In genomic region chr16:67417333-67418061, GRCh38 we compare ENCODE assay signal across 24 cellular contexts. TPM values are rescaled to one million over a fixed set of nuclear protein-coding genes. Genes with fewer than 3 reads are reported as not detected.
DNase-seq lines count a peak whose midpoint lies in the region; ATAC-seq and TF ChIP-seq lines count a peak whose summit lies in the region.
"Had no signal": no experiment of that assay in that cellular context is flagged by ENCODE, and none has a peak within 500 bp of the region (broad histone marks: within the 10 kb centered on the region; RNA-seq: fewer than 3 reads in every experiment).

No MANE protein-coding gene starts in this region.

- H3K27ac Mint-ChIP-seq in activated naive CD4-positive, alpha-beta T cell treated with anti-CD3 and anti-CD28 coated beads, Interleukin-2, amount 50 U/mL, for 24 hours = peak overlapping the region; percentile 12
- no peak overlapping the region for H3K27ac Mint-ChIP-seq in activated naive CD8-positive, alpha-beta T cell treated with anti-CD3 and anti-CD28 coated beads for 36 hours
- peak overlapping the region in 2 of 10 donors; percentile 40 to 66 for H3K27ac Mint-ChIP-seq in naive thymus-derived CD8-positive, alpha-beta T cell

- H3K36me3 ChIP-seq in SK-N-SH (replicated peaks in 1 of 2; ENCODE audit: control insufficient read depth in 1 of 2, insufficient read depth in 2 of 2, low read length in 1 of 2) = no peaks in the 10 kb centered on the region
- H3K36me3 ChIP-seq: left ventricle myocardium inferior, vagina had no signal

- H3F3A ChIP-seq in SK-N-SH (replicated peaks; ENCODE audit: insufficient read depth) = peaks cover 5% of the 10 kb centered on the region

- no peaks in the 10 kb centered on the region for H3K9me3 ChIP-seq in SK-N-SH
- H3K9me3 ChIP-seq: left ventricle myocardium inferior, vagina had no signal

- no peak for ATAC-seq in naive thymus-derived CD8-positive, alpha-beta T cell
- ATAC-seq in GM18511 (IDR thresholded peaks at IDR 0.05; ENCODE audit: unreplicated experiment) = no peak
- ATAC-seq: PC-3 had no signal

- POLR2A ChIA-PET in naive thymus-derived CD8-positive, alpha-beta T cell (lab: Charles Lee) = interaction anchor here (1.6 kb wide), 1 partner anchor 11 kb away, joined by 4 read pairs; no protein-coding TSS in a partner anchor
- POLR2A ChIA-PET in SK-N-SH (lab: Yijun Ruan, JAX) = no interaction called here

- CTCF ChIA-PET in SK-N-SH (lab: Yijun Ruan, JAX) = interaction anchor here (0.7 to 5.9 kb wide), 28 partner anchors 9 to 444 kb away, joined by 3 to 75 read pairs (median 4); partner anchors contain the start of genes KCTD19 and LRRC36

- H3K27me3 ChIP-seq in SK-N-SH (ENCODE audit: insufficient read depth) = no peaks in the 10 kb centered on the region
- H3K27me3 ChIP-seq: vagina had no signal

- no peaks in the 10 kb centered on the region for H3K9me2 ChIP-seq in SK-N-SH

- no peaks in the 10 kb centered on the region; a peak in 1 of 4 replicates for H3K4me1 ChIP-seq in SK-N-SH (ENCODE audit: control insufficient read depth in 1 of 2, insufficient read depth in 2 of 2, low read depth in 1 of 2, low read length in 1 of 2)

- no peaks in the 10 kb centered on the region for H3K9me3 Mint-ChIP-seq in activated naive CD4-positive, alpha-beta T cell treated with anti-CD3 and anti-CD28 coated beads, Interleukin-2, amount 50 U/mL, for 24 hours
- no peaks in the 10 kb centered on the region for H3K9me3 Mint-ChIP-seq in activated naive CD8-positive, alpha-beta T cell treated with anti-CD3 and anti-CD28 coated beads for 36 hours
- H3K9me3 Mint-ChIP-seq in naive thymus-derived CD8-positive, alpha-beta T cell = no peaks in the 10 kb centered on the region

- peak overlapping the region; percentile 66 for H3K4me3 Mint-ChIP-seq in activated naive CD4-positive, alpha-beta T cell treated with anti-CD3 and anti-CD28 coated beads, Interleukin-2, amount 50 U/mL, for 24 hours
- peak overlapping the region; percentile 72 for H3K4me3 Mint-ChIP-seq in activated naive CD8-positive, alpha-beta T cell treated with anti-CD3 and anti-CD28 coated beads for 36 hours
- H3K4me3 Mint-ChIP-seq in naive thymus-derived CD8-positive, alpha-beta T cell = peak overlapping the region; percentile 30 to 81 (median 57)

- 71% methylated on average over 2 of the region's 2 CpGs for WGBS in SK-N-SH (ENCODE audit: low lambda C conversion rate)

- H3K9ac ChIP-seq in SK-N-SH = no peak overlapping the region

- no peak for TF ChIP-seq EP300 in SK-N-SH (IDR thresholded peaks at IDR 0.05; ENCODE audit: borderline replicate concordance in 1 of 2, low read depth in 1 of 2, low read length in 1 of 2)

- no peak overlapping the region for H3K4me2 ChIP-seq in SK-N-SH

- no peaks in the 10 kb centered on the region for H3K36me3 Mint-ChIP-seq in activated naive CD4-positive, alpha-beta T cell treated with anti-CD3 and anti-CD28 coated beads, Interleukin-2, amount 50 U/mL, for 24 hours
- no peaks in the 10 kb centered on the region for H3K36me3 Mint-ChIP-seq in activated naive CD8-positive, alpha-beta T cell treated with anti-CD3 and anti-CD28 coated beads for 36 hours
- no peaks in the 10 kb centered on the region for H3K36me3 Mint-ChIP-seq in naive thymus-derived CD8-positive, alpha-beta T cell

- no peak for TF ChIP-seq RAD21 in SK-N-SH (IDR thresholded peaks at IDR 0.05; ENCODE audit: low read length)

- peaks cover 39% of the 10 kb centered on the region for H3K79me2 ChIP-seq in SK-N-SH (ENCODE audit: insufficient read depth)

- no peak overlapping the region; the same call in 1 of the 2 replicates for H2AFZ ChIP-seq in SK-N-SH (ENCODE audit: low read depth)

- no peak overlapping the region for H3K4me3 ChIP-seq in SK-N-SH (ENCODE audit: low read depth in 2 of 2, low read length in 1 of 2)

- H4K20me1 ChIP-seq in SK-N-SH (ENCODE audit: insufficient read depth) = no peaks in the 10 kb centered on the region

- no peak overlapping the region for H3K27ac ChIP-seq in SK-N-SH (ENCODE audit: low read depth in 2 of 2, low read length in 1 of 2)
- H3K27ac ChIP-seq: HL-60 had no signal

- DNase-seq in activated naive CD4-positive, alpha-beta T cell (lab: John Stamatoyannopoulos, UW) = no peak
- no peak for DNase-seq in activated naive CD8-positive, alpha-beta T cell treated with anti-CD3 and anti-CD28 coated beads for 36 hours
- DNase-seq in naive thymus-derived CD8-positive, alpha-beta T cell = no peak
- DNase-seq in NCI-H526 (lab: John Stamatoyannopoulos, UW) (no peak), NCI-H774 (lab: John Stamatoyannopoulos, UW) (no peak), SK-N-SH (no peak)
- DNase-seq: activated CD4-positive, alpha-beta T cell treated with anti-CD3 and anti-CD28 coated beads for 1 hour; effector memory CD4-positive, alpha-beta T cell; IMR-90; left ventricle myocardium inferior; NCI-H1694; NCI-H226; PC-3; SIG-M5; small intestine; stimulated activated CD4-positive, alpha-beta T cell treated with anti-CD3 and anti-CD28 coated beads, Interleukin-4, amount 100 ng/mL, for 24 hours; T-helper 9 cell had no signal

- TF ChIP-seq CTCF in SK-N-SH (IDR thresholded peaks at IDR 0.05) = no peak

- peaks cover 8% of the 10 kb centered on the region for H3K4me1 Mint-ChIP-seq in activated naive CD4-positive, alpha-beta T cell treated with anti-CD3 and anti-CD28 coated beads, Interleukin-2, amount 50 U/mL, for 24 hours
- H3K4me1 Mint-ChIP-seq in activated naive CD8-positive, alpha-beta T cell treated with anti-CD3 and anti-CD28 coated beads for 36 hours = peaks cover 5% of the 10 kb centered on the region
- peaks cover 7 to 13% (median 8%) of the 10 kb centered on the region in 4 donors for H3K4me1 Mint-ChIP-seq in naive thymus-derived CD8-positive, alpha-beta T cell

- H3K27me3 Mint-ChIP-seq in activated naive CD4-positive, alpha-beta T cell treated with anti-CD3 and anti-CD28 coated beads, Interleukin-2, amount 50 U/mL, for 24 hours = peaks cover 21% of the 10 kb centered on the region
- H3K27me3 Mint-ChIP-seq in activated naive CD8-positive, alpha-beta T cell treated with anti-CD3 and anti-CD28 coated beads for 36 hours = peaks cover 27% of the 10 kb centered on the region
- peaks cover 14 to 36% (median 17%) of the 10 kb centered on the region in 5 donors for H3K27me3 Mint-ChIP-seq in naive thymus-derived CD8-positive, alpha-beta T cell

TF ChIP-seq in SK-N-SH, 30 proteins besides CTCF, POLR2A, EP300 and RAD21:
- TF ChIP-seq TAF1 (IDR thresholded peaks at IDR 0.05; ENCODE audit: borderline replicate concordance, low read depth, low read length) (no peak), MEF2A (IDR thresholded peaks at IDR 0.05; ENCODE audit: borderline replicate concordance, low read depth) (no peak), NFIC (IDR thresholded peaks at IDR 0.05; ENCODE audit: borderline replicate concordance) (no peak), USF2 (IDR thresholded peaks at IDR 0.05; ENCODE audit: borderline replicate concordance, low read depth, low read length) (no peak), TCF12 (IDR thresholded peaks at IDR 0.05) (no peak), FOXJ3 (CRISPR knock-in tag; IDR thresholded peaks at IDR 0.05) (no peak)
- TF ChIP-seq, protein P1, sequence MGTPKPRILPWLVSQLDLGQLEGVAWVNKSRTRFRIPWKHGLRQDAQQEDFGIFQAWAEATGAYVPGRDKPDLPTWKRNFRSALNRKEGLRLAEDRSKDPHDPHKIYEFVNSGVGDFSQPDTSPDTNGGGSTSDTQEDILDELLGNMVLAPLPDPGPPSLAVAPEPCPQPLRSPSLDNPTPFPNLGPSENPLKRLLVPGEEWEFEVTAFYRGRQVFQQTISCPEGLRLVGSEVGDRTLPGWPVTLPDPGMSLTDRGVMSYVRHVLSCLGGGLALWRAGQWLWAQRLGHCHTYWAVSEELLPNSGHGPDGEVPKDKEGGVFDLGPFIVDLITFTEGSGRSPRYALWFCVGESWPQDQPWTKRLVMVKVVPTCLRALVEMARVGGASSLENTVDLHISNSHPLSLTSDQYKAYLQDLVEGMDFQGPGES (IDR thresholded peaks at IDR 0.05; ENCODE audit: low read depth, low read length) = no peak

RNA-seq across cellular contexts. Expression of gene ZDHHC1, which starts 1.2 kb away (rescaled TPM):
- total RNA-seq in activated naive CD8-positive, alpha-beta T cell treated with anti-CD3 and anti-CD28 coated beads for 36 hours = 1 to 10 TPM in 1 of 2 experiments, under 1 TPM in 1; 0.76 to 1.2 TPM
- under 1 TPM in 1 of 2 experiments, not detected in 1; 0.52 TPM for total RNA-seq in naive thymus-derived CD8-positive, alpha-beta T cell
- polyA plus RNA-seq in naive thymus-derived CD8-positive, alpha-beta T cell = under 1 TPM; 0.18 to 0.28 (median 0.27) TPM
- 14.2 and 15.8 TPM in 2 replicates for polyA plus RNA-seq in SK-N-SH (2012; rRNA removed)
- polyA plus RNA-seq in SK-N-SH (2012; cell fraction: cytosol; rRNA removed) = 6.2 and 10.5 TPM in 2 replicates
- polyA plus RNA-seq in SK-N-SH (2012; cell fraction: nucleus; rRNA removed) = 39.7 and 44.1 TPM in 2 replicates

RNA-seq across cellular contexts. Expression of gene HSD11B2, which starts 13.4 kb away (rescaled TPM):
- total RNA-seq in activated naive CD8-positive, alpha-beta T cell treated with anti-CD3 and anti-CD28 coated beads for 36 hours = 1 to 10 TPM; 2.8 to 3.1 TPM
- not detected for total RNA-seq in naive thymus-derived CD8-positive, alpha-beta T cell
- not detected for polyA plus RNA-seq in naive thymus-derived CD8-positive, alpha-beta T cell
- polyA plus RNA-seq in SK-N-SH (2012; rRNA removed) = 0.19 and 0.23 TPM in 2 replicates
- polyA plus RNA-seq in SK-N-SH (2012; cell fraction: cytosol; rRNA removed) = 0.08 and 0.10 TPM in 2 replicates
- polyA plus RNA-seq in SK-N-SH (2012; cell fraction: nucleus; rRNA removed) = 0.58 and 0.75 TPM in 2 replicates
- total RNA-seq: astrocyte, glomerular endothelial cell, IMR-90, pulmonary artery endothelial cell had no signal

RNA-seq across cellular contexts. Expression of gene TPPP3, which starts 24.2 kb away (rescaled TPM):
- not detected for total RNA-seq in activated naive CD8-positive, alpha-beta T cell treated with anti-CD3 and anti-CD28 coated beads for 36 hours
- total RNA-seq in naive thymus-derived CD8-positive, alpha-beta T cell = not detected
- polyA plus RNA-seq in naive thymus-derived CD8-positive, alpha-beta T cell = not detected
- 33.5 and 36.2 TPM in 2 replicates for polyA plus RNA-seq in SK-N-SH (2012; rRNA removed)
- 22.8 and 30.9 TPM in 2 replicates for polyA plus RNA-seq in SK-N-SH (2012; cell fraction: cytosol; rRNA removed)
- 21.8 and 23.5 TPM in 2 replicates for polyA plus RNA-seq in SK-N-SH (2012; cell fraction: nucleus; rRNA removed)
- total RNA-seq: PC-3 had no signal
